Comparison of ENCODE assay signal across 17 cellular contexts in the genomic region with DNA sequence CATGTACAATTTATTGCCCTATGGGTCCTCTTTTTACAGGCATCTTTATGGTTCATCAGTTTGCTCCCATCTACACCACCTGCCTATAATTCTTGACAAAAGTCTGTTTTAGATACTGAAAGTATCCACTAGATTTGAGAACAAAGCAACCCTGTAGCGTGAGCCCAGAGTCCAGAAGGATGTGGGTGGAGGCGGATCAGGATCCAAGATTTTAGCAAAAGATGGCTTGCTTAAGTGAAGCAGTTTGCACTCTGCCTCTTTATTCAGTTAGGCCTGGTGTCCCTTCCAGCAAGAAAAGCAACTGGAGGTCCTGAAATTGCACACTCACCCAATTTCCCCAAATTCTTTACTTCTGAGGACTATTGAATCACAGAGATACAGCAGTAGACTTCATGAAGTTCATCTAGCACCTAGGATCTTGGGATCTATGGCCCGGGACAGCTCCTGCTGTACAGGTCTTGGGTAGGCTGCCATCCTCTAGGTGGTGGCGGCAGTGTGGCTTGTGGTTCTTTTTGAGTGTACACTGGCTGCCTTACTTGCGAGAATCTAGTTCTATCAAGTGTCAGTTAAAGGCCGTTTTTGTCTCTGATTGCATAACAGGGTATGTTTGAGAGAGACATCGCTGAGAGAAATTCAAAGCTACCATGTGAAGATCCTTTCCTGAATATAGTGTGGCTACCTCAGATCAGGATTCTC.
"Had no signal": no experiment of that assay in that cellular context is flagged by ENCODE, and none has a peak within 500 bp of the region (broad histone marks: within the 10 kb centered on the region; RNA-seq: fewer than 3 reads in every experiment).

No MANE protein-coding gene starts in this region.

- H3K79me2 ChIP-seq: hepatocyte had no signal

- H3K4me2 ChIP-seq: hepatocyte had no signal

- H3K4me1 ChIP-seq: colonic mucosa, right atrium auricular region, stomach, thyroid gland, uterus had no signal

- H3K27me3 ChIP-seq: colonic mucosa, hepatocyte, right atrium auricular region, sigmoid colon, stomach, thyroid gland, uterus had no signal

- H3K9me3 ChIP-seq: colonic mucosa, thyroid gland, uterus had no signal

- H3K36me3 ChIP-seq: colonic mucosa, right atrium auricular region, sigmoid colon, stomach, thyroid gland, uterus had no signal

- DNase-seq: colonic mucosa; dermis blood vessel endothelial cell; effector CD8-positive, alpha-beta T cell; foreskin melanocyte; head of caudate nucleus; naive thymus-derived CD4-positive, alpha-beta T cell; nephron progenitor cell; sigmoid colon; stimulated activated CD4-positive, alpha-beta T cell treated with anti-CD3 and anti-CD28 coated beads, Interleukin-2, amount 100 ng/mL, for 24 hours; stimulated activated naive CD4-positive, alpha-beta T cell; stomach; substantia nigra; thyroid gland; uterus had no signal

- H3K4me3 ChIP-seq: colonic mucosa, hepatocyte, right atrium auricular region, sigmoid colon, skin epidermis, stomach, thyroid gland, uterus had no signal

- H3K27ac ChIP-seq: colonic mucosa, hepatocyte, right atrium auricular region, sigmoid colon, skin epidermis, stomach, thyroid gland had no signal

- H2AFZ ChIP-seq: hepatocyte had no signal
